Comparison of ENCODE assay signal across 14 cellular contexts in the genomic region with DNA sequence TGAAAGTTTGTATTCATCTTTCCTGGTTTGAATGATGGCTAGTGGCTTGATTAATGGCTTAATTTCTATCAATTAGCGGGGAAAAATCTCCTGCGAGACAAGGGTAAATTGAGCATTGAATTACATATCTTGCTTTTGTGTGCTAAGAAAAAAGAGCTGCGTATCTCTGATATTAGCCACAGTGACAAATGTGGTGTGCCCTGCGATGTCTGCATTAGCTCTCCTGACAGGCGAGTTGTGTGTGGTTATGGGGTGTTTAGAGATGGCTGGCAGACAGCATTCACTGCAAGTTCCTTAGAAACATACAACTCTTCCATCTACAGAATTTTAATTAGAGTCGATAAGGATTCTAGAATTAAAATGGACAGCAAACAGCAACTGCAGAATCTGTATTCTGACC. TPM values are rescaled to one million over a fixed set of nuclear protein-coding genes. Genes with fewer than 3 reads are reported as not detected.
DNase-seq lines count a peak whose midpoint lies in the region; ATAC-seq, FAIRE-seq and TF ChIP-seq lines count a peak whose summit lies in the region.
"Had no signal": no experiment of that assay in that cellular context is flagged by ENCODE, and none has a peak within 500 bp of the region (broad histone marks: within the 10 kb centered on the region; RNA-seq: fewer than 3 reads in every experiment).

No MANE protein-coding gene starts in this region.

- H3K4me3 Mint-ChIP-seq in stimulated activated naive CD8-positive, alpha-beta T cell treated with anti-CD3 and anti-CD28 coated beads, Interleukin-15, amount 100 ng/mL, for 72 hours, result no peak overlapping the region
- H3K4me3 Mint-ChIP-seq: CD4-positive, CD25-positive, alpha-beta regulatory T cell had no signal

- TF ChIP-seq RAD21 in SK-N-SH (IDR thresholded peaks at IDR 0.05; ENCODE audit: low read length), result peak; percentile 18; the same call in 1 of the 2 replicates

- peak in 1 of 2 experiments; percentile 88; a peak in 2 of 4 replicates for TF ChIP-seq EP300 in SK-N-SH (IDR thresholded peaks at IDR 0.05; ENCODE audit: borderline replicate concordance in 1 of 2, low read depth in 1 of 2, low read length in 1 of 2)

- CTCF ChIA-PET in SK-N-SH (lab: Yijun Ruan, JAX), result interaction anchor here (0.5 to 3.7 kb wide), 8 partner anchors 9 to 1041 kb away, joined by 3 to 12 read pairs (median 4); a partner anchor contains a TSS

- H4K20me1 ChIP-seq in SK-N-SH (ENCODE audit: insufficient read depth), result no peaks in the 10 kb centered on the region
- no peaks in the 10 kb centered on the region for H4K20me1 ChIP-seq in smooth muscle cell (ENCODE audit: low read depth)
- H4K20me1 ChIP-seq: BLaER1 treated with 17β-estradiol and CSF1 and Interleukin-3, amounts not matched to agents 10 nM and 100 nM had no signal

- no peaks in the 10 kb centered on the region for H3K9me3 Mint-ChIP-seq in stimulated activated naive CD8-positive, alpha-beta T cell treated with anti-CD3 and anti-CD28 coated beads, Interleukin-15, amount 100 ng/mL, for 72 hours

- H3K79me2 ChIP-seq in SK-N-SH (ENCODE audit: insufficient read depth) (no peaks in the 10 kb centered on the region), smooth muscle cell (ENCODE audit: low read depth) (no peaks in the 10 kb centered on the region)

- H3K4me3 ChIP-seq in heart left ventricle (no peak overlapping the region), left ventricle myocardium inferior (no peak overlapping the region), SK-N-SH (ENCODE audit: low read depth in 2 of 2, low read length in 1 of 2) (no peak overlapping the region), smooth muscle cell (no peak overlapping the region), small intestine (ENCODE audit: low read depth in 1 of 2, low read length in 2 of 2) (no peak overlapping the region)
- H3K4me3 ChIP-seq: BLaER1 treated with 17β-estradiol and CSF1 and Interleukin-3, amounts not matched to agents 10 nM and 100 nM had no signal

- H3K27me3 Mint-ChIP-seq in stimulated activated naive CD8-positive, alpha-beta T cell treated with anti-CD3 and anti-CD28 coated beads, Interleukin-15, amount 100 ng/mL, for 72 hours, result no peaks in the 10 kb centered on the region
- H3K27me3 Mint-ChIP-seq: CD4-positive, CD25-positive, alpha-beta regulatory T cell had no signal

- H3K9me3 ChIP-seq in heart left ventricle, result peaks cover 0 to 12% (median 0%) of the 10 kb centered on the region in 12 donors
- no peaks in the 10 kb centered on the region for H3K9me3 ChIP-seq in left ventricle myocardium inferior (replicated peaks)
- H3K9me3 ChIP-seq in SK-N-SH, result no peaks in the 10 kb centered on the region
- H3K9me3 ChIP-seq in smooth muscle cell (replicated peaks; ENCODE audit: low read depth), result no peaks in the 10 kb centered on the region
- H3K9me3 ChIP-seq in small intestine (ENCODE audit: control insufficient read depth, low read depth), result no peaks in the 10 kb centered on the region

- no peaks in the 10 kb centered on the region for H3K27me3 ChIP-seq in heart left ventricle
- no peaks in the 10 kb centered on the region for H3K27me3 ChIP-seq in left ventricle myocardium inferior (ENCODE audit: low read depth)
- H3K27me3 ChIP-seq in SK-N-SH (ENCODE audit: insufficient read depth), result no peaks in the 10 kb centered on the region
- H3K27me3 ChIP-seq in smooth muscle cell (ENCODE audit: low read depth), result no peaks in the 10 kb centered on the region
- no peaks in the 10 kb centered on the region for H3K27me3 ChIP-seq in small intestine (ENCODE audit: control insufficient read depth in 2 of 2, insufficient read depth in 2 of 2, low read length in 2 of 2)
- H3K27me3 ChIP-seq: BLaER1 treated with 17β-estradiol and CSF1 and Interleukin-3, amounts not matched to agents 10 nM and 100 nM had no signal

- H2AFZ ChIP-seq in SK-N-SH (ENCODE audit: low read depth), result no peak overlapping the region
- no peak overlapping the region for H2AFZ ChIP-seq in smooth muscle cell (ENCODE audit: low read depth)

- FAIRE-seq in small intestine (lab: Jason Lieb, UNC), result no peak

- H3K27ac ChIP-seq in heart left ventricle, result no peak overlapping the region
- H3K27ac ChIP-seq in left ventricle myocardium inferior (replicated peaks), result no peak overlapping the region
- peak overlapping the region in 1 of 2 experiments; percentile 89; a peak in 2 of 4 replicates for H3K27ac ChIP-seq in SK-N-SH (ENCODE audit: low read depth in 2 of 2, low read length in 1 of 2)
- H3K27ac ChIP-seq in smooth muscle cell (ENCODE audit: low read depth), result no peak overlapping the region
- no peak overlapping the region for H3K27ac ChIP-seq in small intestine (ENCODE audit: low read depth in 1 of 2, low read length in 1 of 2)
- H3K27ac ChIP-seq: BLaER1 treated with 17β-estradiol and CSF1 and Interleukin-3, amounts not matched to agents 10 nM and 100 nM had no signal

- H3K4me1 ChIP-seq in heart left ventricle, result no peaks in the 10 kb centered on the region
- no peaks in the 10 kb centered on the region for H3K4me1 ChIP-seq in left ventricle myocardium inferior
- H3K4me1 ChIP-seq in SK-N-SH (ENCODE audit: control insufficient read depth in 1 of 2, insufficient read depth in 2 of 2, low read depth in 1 of 2, low read length in 1 of 2), result peaks cover 0 to 13% of the 10 kb centered on the region in 2 experiments; a peak in 2 of 4 replicates
- no peaks in the 10 kb centered on the region for H3K4me1 ChIP-seq in smooth muscle cell (ENCODE audit: low read depth)
- no peaks in the 10 kb centered on the region for H3K4me1 ChIP-seq in small intestine (ENCODE audit: control insufficient read depth in 2 of 2, insufficient read depth in 1 of 2, low read depth in 1 of 2, low read length in 1 of 2)
- H3K4me1 ChIP-seq: BLaER1 treated with 17β-estradiol and CSF1 and Interleukin-3, amounts not matched to agents 10 nM and 100 nM had no signal

- H3K36me3 ChIP-seq in heart left ventricle, result no peaks in the 10 kb centered on the region
- H3K36me3 ChIP-seq in left ventricle myocardium inferior, result no peaks in the 10 kb centered on the region
- H3K36me3 ChIP-seq in SK-N-SH (replicated peaks in 1 of 2; ENCODE audit: control insufficient read depth in 1 of 2, insufficient read depth in 2 of 2, low read length in 1 of 2), result no peaks in the 10 kb centered on the region
- no peaks in the 10 kb centered on the region for H3K36me3 ChIP-seq in smooth muscle cell (ENCODE audit: low read depth)
- no peaks in the 10 kb centered on the region for H3K36me3 ChIP-seq in small intestine (ENCODE audit: control insufficient read depth in 2 of 2, insufficient read depth in 2 of 2, low read length in 2 of 2)

- no peak overlapping the region for H3K9ac ChIP-seq in SK-N-SH
- no peak overlapping the region for H3K9ac ChIP-seq in smooth muscle cell (ENCODE audit: low read depth)
- H3K9ac ChIP-seq: BLaER1 treated with 17β-estradiol and CSF1 and Interleukin-3, amounts not matched to agents 10 nM and 100 nM had no signal

- intact Hi-C loops in heart left ventricle (cut with DNase I), result loop anchor here in 3 of 10 donors (5.0 to 10.0 kb wide), 3 partner anchors 94 to 914 kb away; no protein-coding TSS in a partner anchor
- intact Hi-C loops in left ventricle myocardium inferior (cut with micrococcal nuclease), result no loop called here

- DNase-seq in heart left ventricle, result peak in 1 of 5 donors; percentile 14
- DNase-seq in left ventricle myocardium inferior, result no peak
- peak; percentile 43 for DNase-seq in NCI-H146 (lab: John Stamatoyannopoulos, UW)
- DNase-seq in SK-N-SH, result peak; percentile 32
- no peak for DNase-seq in smooth muscle cell (lab: John Stamatoyannopoulos, UW; ENCODE audit: unreplicated experiment)
- no peak for DNase-seq in stimulated activated naive CD8-positive, alpha-beta T cell treated with anti-CD3 and anti-CD28 coated beads, Interleukin-15, amount 100 ng/mL, for 72 hours
- DNase-seq in small intestine, result no peak
- DNase-seq: 8988T; AML-193; Calu3; CD4-positive, CD25-positive, alpha-beta regulatory T cell; DMS 273 treated with DMSO at 0.1 percent for 48 hours had no signal

- no peaks in the 10 kb centered on the region for H3K4me1 Mint-ChIP-seq in stimulated activated naive CD8-positive, alpha-beta T cell treated with anti-CD3 and anti-CD28 coated beads, Interleukin-15, amount 100 ng/mL, for 72 hours

- H3K9me2 ChIP-seq in SK-N-SH, result no peaks in the 10 kb centered on the region

- no peak overlapping the region for H3K4me2 ChIP-seq in SK-N-SH
- peak overlapping the region; percentile 18 for H3K4me2 ChIP-seq in smooth muscle cell
- H3K4me2 ChIP-seq: BLaER1 treated with 17β-estradiol and CSF1 and Interleukin-3, amounts not matched to agents 10 nM and 100 nM had no signal

- POLR2A ChIA-PET in SK-N-SH (lab: Yijun Ruan, JAX), result interaction anchor here (0.7 kb wide), 1 partner anchor 418 kb away, joined by 3 read pairs; a partner anchor contains a TSS

- peak in 3 of 4 donors; percentile 32 to 80 (median 69) for ATAC-seq in heart left ventricle
- ATAC-seq in stimulated activated naive CD8-positive, alpha-beta T cell treated with anti-CD3 and anti-CD28 coated beads, Interleukin-15, amount 100 ng/mL, for 72 hours, result no peak
- no peak for ATAC-seq in HG02571 (IDR thresholded peaks at IDR 0.05; ENCODE audit: unreplicated experiment)

- 44 to 68% (median 60%) methylated on average over 6 of the region's 6 CpGs for WGBS in heart left ventricle, 4 donors
- WGBS in SK-N-SH (ENCODE audit: low lambda C conversion rate), result 74% methylated on average over 6 of the region's 6 CpGs
- 40% methylated on average over 6 of the region's 6 CpGs for WGBS in smooth muscle cell (ENCODE audit: low lambda C conversion rate)
- WGBS in small intestine, 3 donors, result 94 to 97% (median 95%) methylated on average over 6 of the region's 6 CpGs

- no peak overlapping the region for H3K27ac Mint-ChIP-seq in stimulated activated naive CD8-positive, alpha-beta T cell treated with anti-CD3 and anti-CD28 coated beads, Interleukin-15, amount 100 ng/mL, for 72 hours
- H3K27ac Mint-ChIP-seq: CD4-positive, CD25-positive, alpha-beta regulatory T cell had no signal

- no peak for TF ChIP-seq POLR2A in heart left ventricle (IDR thresholded peaks at IDR 0.05)

- no peak for TF ChIP-seq CTCF in heart left ventricle (IDR thresholded peaks at IDR 0.05)
- TF ChIP-seq CTCF in left ventricle myocardium inferior (IDR thresholded peaks at IDR 0.05; ENCODE audit: borderline replicate concordance), result no peak
- TF ChIP-seq CTCF in SK-N-SH (IDR thresholded peaks at IDR 0.05), result no peak
- no peak for TF ChIP-seq CTCF in smooth muscle cell (IDR thresholded peaks at IDR 0.05; ENCODE audit: borderline replicate concordance, insufficient read depth, poor library complexity, severe bottlenecking)

- H3F3A ChIP-seq in SK-N-SH (replicated peaks; ENCODE audit: insufficient read depth) (peaks cover 8% of the 10 kb centered on the region), smooth muscle cell (ENCODE audit: low read depth) (no peaks in the 10 kb centered on the region)

TF ChIP-seq in SK-N-SH, 30 proteins besides CTCF, POLR2A, EP300 and RAD21 (continues in another document):
- TF ChIP-seq YY1 (IDR thresholded peaks at IDR 0.05; ENCODE audit: low read depth), result no peak

RNA-seq across cellular contexts. Expression of a gene that starts 42.7 kb away (rescaled TPM):
- total RNA-seq in heart left ventricle, result 100 to 1,000 TPM in 6 of 9 donors, 10 to 100 TPM in 3; 64.9 to 258 (median 123) TPM
- polyA plus RNA-seq in heart left ventricle, result 10 to 100 TPM; 85.6 to 93.5 TPM
- 200 TPM for total RNA-seq in left ventricle myocardium inferior
- polyA plus RNA-seq in SK-N-SH (2012; rRNA removed), result 8.2 and 9.4 TPM in 2 replicates
- polyA plus RNA-seq in SK-N-SH (2012; cell fraction: cytosol; rRNA removed), result 13.5 and 14.8 TPM in 2 replicates
- 2.2 and 5.0 TPM in 2 replicates for polyA plus RNA-seq in SK-N-SH (2012; cell fraction: nucleus; rRNA removed)
- total RNA-seq in smooth muscle cell, result 22.9 and 24.3 TPM in 2 replicates
- polyA plus RNA-seq in smooth muscle cell, result 25.9 and 28.5 TPM in 2 replicates
- polyA plus RNA-seq in small intestine, result 1 to 10 TPM in 2 of 3 donors, not detected in 1; 2.2 to 2.4 TPM

Comparison
In these comparisons a context has a peak if more than half of its experiments do, and no peak if none do; other contexts are left out.
1. ATAC-seq: peak in heart left ventricle (3 of 4); none in stimulated activated naive CD8-positive, alpha-beta T cell treated with anti-CD3 and anti-CD28 coated beads, Interleukin-15, amount 100 ng/mL, for 72 hours (single experiment) and HG02571 (single experiment).
2. DNase-seq: peak in NCI-H146 (single experiment) and SK-N-SH (single experiment); none in left ventricle myocardium inferior (single experiment), smooth muscle cell (single experiment), stimulated activated naive CD8-positive, alpha-beta T cell treated with anti-CD3 and anti-CD28 coated beads, Interleukin-15, amount 100 ng/mL, for 72 hours (0 of 2) and small intestine (single experiment).